29 cellular contexts compared by ENCODE assay signal in genomic region chr4:18675586-18675985, GRCh38.
"Had no signal": no experiment of that assay in that cellular context is flagged by ENCODE, and none has a peak within 500 bp of the region (broad histone marks: within the 10 kb centered on the region; RNA-seq: fewer than 3 reads in every experiment).

No MANE protein-coding gene starts in this region.

- H3K27me3 ChIP-seq: body of pancreas, esophagus squamous epithelium had no signal

- H3K4me3 ChIP-seq: body of pancreas, esophagus squamous epithelium had no signal

- H3K36me3 ChIP-seq: esophagus squamous epithelium, WERI-Rb-1 had no signal

- H3K4me1 ChIP-seq: body of pancreas, esophagus squamous epithelium had no signal

- H3K9me3 ChIP-seq: body of pancreas, esophagus squamous epithelium had no signal

- H3K4me1 Mint-ChIP-seq: activated B cell treated with CpG ODN at 0.5 μM for 24 hours; activated T-helper 17 cell treated with anti-CD3 and anti-CD28 coated beads, Interleukin-2, amount 50 U/mL, for 72 hours; T-helper 17 cell had no signal

- H3K27ac ChIP-seq: body of pancreas, epithelial cell of prostate, esophagus squamous epithelium, WERI-Rb-1 had no signal

- DNase-seq: activated B cell treated with CpG ODN at 0.5 μM for 24 hours; activated CD4-positive, alpha-beta T cell treated with anti-CD3 and anti-CD28 coated beads for 48 hours; activated CD4-positive, alpha-beta T cell treated with anti-CD3 and anti-CD28 coated beads, Interleukin-2, amount 50 U/mL, for 1 hour; activated CD4-positive, alpha-beta T cell treated with anti-CD3 and anti-CD28 coated beads, Interleukin-2, amount 50 U/mL, for 48 hours; activated CD8-positive, alpha-beta memory T cell treated with anti-CD3 and anti-CD28 coated beads for 24 hours; activated CD8-positive, alpha-beta T cell treated with anti-CD3 and anti-CD28 coated beads for 36 hours; activated effector memory CD4-positive, alpha-beta T cell treated with Interleukin-2 at 50 U/mL for 16 hours; activated gamma-delta T cell treated with Interleukin-2 at 50 U/mL for 16 hours; activated naive CD4-positive, alpha-beta T cell treated with anti-CD3 and anti-CD28 coated beads, Interleukin-2, amount 50 U/mL, for 16 hours; activated naive CD4-positive, alpha-beta T cell treated with Interleukin-2 at 50 U/mL for 16 hours; activated T-cell treated with anti-CD3 and anti-CD28 coated beads, Interleukin-2, amount 50 U/mL, for 4 hours; amygdala; aorta; body of pancreas; caudate nucleus; cortex of kidney; dermis blood vessel endothelial cell; effector CD4-positive, alpha-beta T cell; effector memory CD8-positive, alpha-beta T cell; esophagus squamous epithelium; glutamatergic neuron; SW 1271; T-helper 1 cell; T-helper 17 cell; WERI-Rb-1 had no signal

- H3K27me3 Mint-ChIP-seq: activated B cell treated with CpG ODN at 0.5 μM for 24 hours; activated CD8-positive, alpha-beta T cell treated with anti-CD3 and anti-CD28 coated beads for 36 hours; effector memory CD8-positive, alpha-beta T cell had no signal

- H3K27ac Mint-ChIP-seq: activated B cell treated with CpG ODN at 0.5 μM for 24 hours; activated CD8-positive, alpha-beta T cell treated with anti-CD3 and anti-CD28 coated beads for 36 hours; activated naive CD8-positive, alpha-beta T cell; activated T-helper 17 cell treated with anti-CD3 and anti-CD28 coated beads, Interleukin-2, amount 50 U/mL, for 72 hours; effector memory CD8-positive, alpha-beta T cell; T-helper 17 cell; T-helper 2 cell treated with Interferon-gamma antibody and Interleukin-4, amounts not matched to agents 5 μg/mL and 100 μg/mL, for 36 hours had no signal

- H3K36me3 Mint-ChIP-seq: activated naive CD8-positive, alpha-beta T cell had no signal

- H3K4me3 Mint-ChIP-seq: activated B cell treated with CpG ODN at 0.5 μM for 24 hours; activated CD8-positive, alpha-beta T cell treated with anti-CD3 and anti-CD28 coated beads for 36 hours; activated naive CD8-positive, alpha-beta T cell; activated T-cell treated with anti-CD3 and anti-CD28 coated beads, Interleukin-2, amount 50 U/mL, for 4 hours; activated T-helper 17 cell treated with anti-CD3 and anti-CD28 coated beads, Interleukin-2, amount 50 U/mL, for 72 hours; effector memory CD8-positive, alpha-beta T cell; T-helper 17 cell; T-helper 2 cell treated with Interferon-gamma antibody and Interleukin-4, amounts not matched to agents 5 μg/mL and 100 μg/mL, for 36 hours had no signal

- H3K9me3 Mint-ChIP-seq: activated B cell treated with CpG ODN at 0.5 μM for 24 hours; activated CD8-positive, alpha-beta T cell treated with anti-CD3 and anti-CD28 coated beads for 36 hours; activated T-cell treated with anti-CD3 and anti-CD28 coated beads, Interleukin-2, amount 50 U/mL, for 4 hours; activated T-helper 17 cell treated with anti-CD3 and anti-CD28 coated beads, Interleukin-2, amount 50 U/mL, for 72 hours; T-helper 2 cell treated with Interferon-gamma antibody and Interleukin-4, amounts not matched to agents 5 μg/mL and 100 μg/mL, for 36 hours had no signal
